1 cellular context compared by ENCODE assay signal in genomic region chr6:149463781-149464180, GRCh38.
TF ChIP-seq lines count a peak whose summit lies in the region.

No MANE protein-coding gene starts in this region.

TF ChIP-seq in IMR-90, 13 proteins besides CTCF, POLR2A, EP300 and RAD21:
- TF ChIP-seq USF2 (IDR thresholded peaks at IDR 0.05; ENCODE audit: low read depth, low read length) (no peak), RFX5 (IDR thresholded peaks at IDR 0.05; ENCODE audit: low read depth, low read length) (no peak), CEBPB (IDR thresholded peaks at IDR 0.05; ENCODE audit: low read depth, low read length) (peak; percentile 41; the same call in 1 of the 2 replicates)
